ENCODE assay signal across 8 cellular contexts in the genomic region with DNA sequence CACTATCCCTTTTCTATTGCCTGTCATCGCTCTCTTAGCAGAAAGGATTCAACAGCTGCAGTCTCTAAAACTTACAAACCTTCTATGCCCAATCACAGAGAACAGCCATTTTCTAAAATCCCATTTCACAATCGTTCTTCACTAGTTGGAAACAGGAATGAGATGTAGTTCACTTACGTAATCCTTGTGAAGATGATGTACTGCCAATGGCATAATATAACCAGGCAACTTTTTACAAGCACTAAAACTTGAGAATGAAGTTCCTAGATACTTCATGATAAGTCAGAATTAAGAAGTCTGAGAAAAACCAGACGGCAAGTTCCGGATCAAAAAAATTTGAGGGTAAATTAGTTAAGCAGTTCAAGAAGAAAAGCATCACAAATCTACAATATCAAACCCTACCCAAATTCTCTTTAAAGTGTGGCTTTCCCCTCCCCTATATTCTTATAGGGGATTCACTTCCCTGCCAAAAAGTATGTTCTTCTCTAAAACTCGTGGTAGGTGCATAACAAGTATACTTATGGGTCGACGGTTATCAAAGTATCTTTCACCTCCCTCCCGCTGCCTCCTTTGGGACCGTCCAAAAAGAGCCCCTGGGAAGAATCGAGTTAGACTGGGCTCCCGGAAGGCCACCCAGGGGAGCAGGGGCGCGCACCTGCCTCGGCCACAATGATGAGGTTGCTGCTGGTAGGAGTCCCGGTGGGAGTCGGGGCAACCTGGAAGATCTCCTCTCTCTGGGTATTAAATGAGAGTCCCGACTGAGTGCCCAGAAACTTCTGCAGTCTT. TPM values are rescaled to one million over a fixed set of nuclear protein-coding genes. Genes with fewer than 3 reads are reported as not detected.
A peak's percentile ranks its signal among the peaks of the same experiment; 100 is the strongest.
DNase-seq lines count a peak whose midpoint lies in the region; ATAC-seq and TF ChIP-seq lines count a peak whose summit lies in the region.

No MANE protein-coding gene starts in this region.

- peak overlapping the region; percentile 71 for H3K27ac Mint-ChIP-seq in CD4-positive, alpha-beta T cell
- peak overlapping the region; percentile 83 for H3K27ac Mint-ChIP-seq in glutamatergic neuron (ENCODE audit: unreplicated experiment)

- H3K27me3 ChIP-seq in CD4-positive, alpha-beta T cell (ENCODE audit: control insufficient read depth, insufficient read depth, low read length), result no peaks in the 10 kb centered on the region
- peaks cover 0 to 2% (median 0%) of the 10 kb centered on the region in 3 donors for H3K27me3 ChIP-seq in psoas muscle (ENCODE audit: insufficient read depth in 3 of 3, low read length in 2 of 3)

- H3K36me3 Mint-ChIP-seq in CD4-positive, alpha-beta T cell (ENCODE audit: low read depth), result peaks cover 22% of the 10 kb centered on the region
- H3K36me3 Mint-ChIP-seq in glutamatergic neuron (ENCODE audit: unreplicated experiment), result no peaks in the 10 kb centered on the region

- H3K27me3 Mint-ChIP-seq in CD4-positive, alpha-beta T cell, result peaks cover 8% of the 10 kb centered on the region
- H3K27me3 Mint-ChIP-seq in glutamatergic neuron (ENCODE audit: unreplicated experiment), result peaks cover 4% of the 10 kb centered on the region

- peak overlapping the region; percentile 95 for H3K4me3 ChIP-seq in psoas muscle

- H3K9me3 Mint-ChIP-seq in CD4-positive, alpha-beta T cell, result no peaks in the 10 kb centered on the region
- H3K9me3 Mint-ChIP-seq in glutamatergic neuron (ENCODE audit: unreplicated experiment), result peaks cover 9% of the 10 kb centered on the region

- no peak for ATAC-seq in CD4-positive, alpha-beta T cell (ENCODE audit: poor library complexity)
- ATAC-seq in GM19397 (IDR thresholded peaks at IDR 0.05; ENCODE audit: unreplicated experiment) (peak; percentile 13), HG03457 (IDR thresholded peaks at IDR 0.05; ENCODE audit: unreplicated experiment) (peak; percentile 1), psoas muscle (peak in 2 of 4 donors; percentile 1 to 64)

- POLR2A ChIA-PET in CD4-positive, alpha-beta T cell (lab: Charles Lee), result no interaction called here

- TF ChIP-seq CTCF in CD4-positive, alpha-beta T cell (IDR thresholded peaks at IDR 0.05), result no peak
- TF ChIP-seq CTCF in VCaP (conservative IDR thresholded peaks at IDR 0.05) (no peak), glutamatergic neuron (IDR thresholded peaks at IDR 0.05; ENCODE audit: partially characterized antibody, unreplicated experiment) (no peak), psoas muscle (IDR thresholded peaks at IDR 0.05) (no peak)

- peak overlapping the region; percentile 94 for H3K4me3 Mint-ChIP-seq in CD4-positive, alpha-beta T cell
- peak overlapping the region; percentile 96 for H3K4me3 Mint-ChIP-seq in glutamatergic neuron (ENCODE audit: unreplicated experiment)

- H3K9me3 ChIP-seq in CD4-positive, alpha-beta T cell (ENCODE audit: control insufficient read depth, low read length), result no peaks in the 10 kb centered on the region
- no peaks in the 10 kb centered on the region for H3K9me3 ChIP-seq in psoas muscle

- H3K4me1 Mint-ChIP-seq in CD4-positive, alpha-beta T cell (ENCODE audit: low read depth), result peaks cover 58% of the 10 kb centered on the region
- peaks cover 31% of the 10 kb centered on the region for H3K4me1 Mint-ChIP-seq in glutamatergic neuron (ENCODE audit: low read depth, unreplicated experiment)

- intact Hi-C loops in CD4-positive, alpha-beta T cell (cut with DNase I, micrococcal nuclease), result no loop called here
- intact Hi-C loops in psoas muscle (cut with DNase I), result no loop called here

- WGBS in psoas muscle, 3 donors, result 12 to 15% (median 12%) methylated on average over 18 of the region's 18 CpGs

- peak overlapping the region; percentile 3 for H3K27ac ChIP-seq in CD4-positive, alpha-beta T cell (ENCODE audit: low read depth, low read length)
- peak overlapping the region; percentile 37; the same call in 1 of the 2 replicates for H3K27ac ChIP-seq in VCaP
- peak overlapping the region; percentile 75 for H3K27ac ChIP-seq in psoas muscle

- DNase-seq in CD4-positive, alpha-beta T cell, result peak in 1 of 10 experiments; percentile 9
- DNase-seq in glutamatergic neuron (no peak), psoas muscle (no peak), islet precursor cell (no peak), NCI-H446 treated with DMSO at 0.1 percent for 48 hours (lab: John Stamatoyannopoulos, UW) (no peak)

- H3K36me3 ChIP-seq in psoas muscle (ENCODE audit: insufficient read depth in 1 of 2, low read depth in 1 of 2), result no peaks in the 10 kb centered on the region

- CTCF ChIA-PET in CD4-positive, alpha-beta T cell (lab: Charles Lee), result no interaction called here

- peaks cover 22% of the 10 kb centered on the region for H3K4me1 ChIP-seq in psoas muscle

RNA-seq across cellular contexts. Expression of a gene that starts 0.7 kb away (rescaled TPM):
- 1 to 10 TPM; 4.3 to 6.2 TPM for total RNA-seq in CD4-positive, alpha-beta T cell
- total RNA-seq in glutamatergic neuron (ENCODE audit: unreplicated experiment) (46.4 TPM), psoas muscle (10 to 100 TPM in 3 of 4 donors, 1 to 10 TPM in 1; 9.7 to 31.3 (median 17.1) TPM)
- 10 to 100 TPM in 2 of 3 donors, 1 to 10 TPM in 1; 9.9 to 24.2 (median 13.7) TPM for polyA plus RNA-seq in psoas muscle

RNA-seq across cellular contexts. Expression of a gene that starts 55.8 kb away (rescaled TPM):
- 1 to 10 TPM; 5.7 to 8.1 TPM for total RNA-seq in CD4-positive, alpha-beta T cell
- total RNA-seq in glutamatergic neuron (ENCODE audit: unreplicated experiment) (8.9 TPM), psoas muscle (1 to 10 TPM; 2.2 to 4.6 (median 3.8) TPM)
- 1 to 10 TPM in 2 of 3 donors, under 1 TPM in 1; 0.89 to 3.2 (median 1.1) TPM for polyA plus RNA-seq in psoas muscle

RNA-seq across cellular contexts. Expression of a gene that starts 56.1 kb away (rescaled TPM):
- 10 to 100 TPM; 14.9 to 19.6 TPM for total RNA-seq in CD4-positive, alpha-beta T cell
- 109 TPM for total RNA-seq in glutamatergic neuron (ENCODE audit: unreplicated experiment)
- total RNA-seq in psoas muscle, result 10 to 100 TPM; 25.0 to 40.1 (median 36.2) TPM
- polyA plus RNA-seq in psoas muscle, result 10 to 100 TPM; 18.0 to 23.3 (median 20.1) TPM

Comparison
In these comparisons a context has a peak if more than half of its experiments do, and no peak if none do; other contexts are left out.
1. H3K27ac ChIP-seq: peak in every context shown above with its lines; median percentile 75 in psoas muscle; 37 in VCaP; 3 in CD4-positive, alpha-beta T cell.